ENCODE assay signal across 27 cellular contexts in the genomic region with DNA sequence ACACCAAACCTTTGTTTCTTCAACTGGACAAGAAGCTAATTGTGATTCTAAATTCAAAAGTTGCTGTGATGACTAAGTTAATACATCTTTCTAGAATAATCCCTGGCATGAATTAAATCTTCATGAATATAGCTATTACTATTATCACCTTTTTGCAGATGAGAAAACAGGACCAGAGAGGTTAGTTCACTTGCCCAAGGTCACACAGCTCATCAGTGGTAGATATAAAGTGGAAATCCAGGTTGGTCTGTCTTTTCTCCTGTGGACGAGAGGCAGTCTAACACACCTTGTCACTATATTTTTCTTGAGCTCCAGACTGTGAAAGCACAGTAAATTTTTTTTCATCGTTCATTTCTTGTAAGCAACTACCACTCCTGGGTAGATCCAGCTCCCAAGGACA.
A peak's percentile ranks its signal among the peaks of the same experiment; 100 is the strongest.
DNase-seq lines count a peak whose midpoint lies in the region; ATAC-seq, FAIRE-seq and TF ChIP-seq lines count a peak whose summit lies in the region.
"Had no signal": no experiment of that assay in that cellular context is flagged by ENCODE, and none has a peak within 500 bp of the region (broad histone marks: within the 10 kb centered on the region; RNA-seq: fewer than 3 reads in every experiment).

No MANE protein-coding gene starts in this region.

- TF ChIP-seq POLR2A in HepG2 (IDR thresholded peaks at IDR 0.05; ENCODE audit: insufficient read depth in 1 of 2, low read depth in 2 of 2, low read length in 2 of 2): no peak
- no peak for TF ChIP-seq POLR2A in right lobe of liver (IDR thresholded peaks at IDR 0.05)
- no peak for TF ChIP-seq POLR2A in IMR-90 (IDR thresholded peaks at IDR 0.05; ENCODE audit: low read depth, low read length)
- TF ChIP-seq POLR2A in K562 (conservative IDR thresholded peaks at IDR 0.05): no peak

- peaks cover 4 to 8% of the 10 kb centered on the region in 2 experiments for H3K79me1 ChIP-seq in IMR-90 (ENCODE audit: low read depth in 1 of 2, low read length in 2 of 2)

- H3K9ac ChIP-seq in HepG2 (ENCODE audit: insufficient read depth, low read depth, low read length) (no peak overlapping the region), IMR-90 (ENCODE audit: low read depth, low read length) (no peak overlapping the region), K562 (ENCODE audit: insufficient read depth in 1 of 2, low read depth in 2 of 2, low read length in 2 of 2) (no peak overlapping the region)
- H3K9ac ChIP-seq: BLaER1 had no signal

- CTCF ChIA-PET in HepG2 (lab: Yijun Ruan, JAX; ENCODE audit: low intra/inter-chr PET ratio, low total read pairs): no interaction called here
- CTCF ChIA-PET in IMR-90 (lab: Yijun Ruan, JAX): interaction anchor here (0.7 kb wide), 1 partner anchor 14 kb away, joined by 3 read pairs; no protein-coding TSS in a partner anchor
- CTCF ChIA-PET in K562 (lab: Yijun Ruan, JAX; ENCODE audit: low intra/inter-chr PET ratio): no interaction called here

- no peak overlapping the region for H2AK5ac ChIP-seq in IMR-90 (ENCODE audit: low read depth, low read length)

- intact Hi-C loops in HepG2 (cut with micrococcal nuclease; ENCODE audit: unreplicated experiment): no loop called here
- intact Hi-C loops in right lobe of liver (cut with DNase I): loop anchor here (10.0 kb wide), 1 partner anchor 321 kb away; no protein-coding TSS in a partner anchor
- intact Hi-C loops in IMR-90 (cut with micrococcal nuclease): no loop called here
- intact Hi-C loops in K562 (cut with micrococcal nuclease): no loop called here

- no peak overlapping the region for H2AK9ac ChIP-seq in IMR-90 (replicated peaks; ENCODE audit: low read depth, low read length, poor library complexity)

- POLR2A ChIA-PET in HepG2 (lab: Yijun Ruan, JAX): no interaction called here
- POLR2A ChIA-PET in IMR-90 (lab: Charles Lee; ENCODE audit: unreplicated experiment): no interaction called here
- POLR2A ChIA-PET in K562 (lab: Yijun Ruan, JAX): interaction anchor here (0.5 to 0.9 kb wide), 2 partner anchors 285 to 865 kb away, joined by 3 read pairs; no protein-coding TSS in a partner anchor

- TF ChIP-seq RAD21 in HepG2 (CRISPR knock-in tag; IDR thresholded peaks at IDR 0.05): no peak
- no peak for TF ChIP-seq RAD21 in IMR-90 (IDR thresholded peaks at IDR 0.05; ENCODE audit: low read length)
- no peak for TF ChIP-seq RAD21 in K562 (CRISPR knock-in tag; conservative IDR thresholded peaks at IDR 0.05 in 1 of 2, IDR thresholded peaks at IDR 0.05 in 1 of 2)

- H2AFZ ChIP-seq in HepG2 (ENCODE audit: low read length) (no peak overlapping the region), IMR-90 (replicated peaks; ENCODE audit: low read length, poor library complexity) (no peak overlapping the region), K562 (ENCODE audit: low read depth, low read length) (no peak overlapping the region)

- BruUV-seq in HepG2 (replicated peaks; lab: Mats Ljungman, UMichigan) (no TSS peak), IMR-90 (replicated peaks; lab: Mats Ljungman, UMichigan) (no TSS peak), K562 (replicated peaks; lab: Mats Ljungman, UMichigan) (no TSS peak)

- no peak for TF ChIP-seq EP300 in HepG2 (IDR thresholded peaks at IDR 0.05; ENCODE audit: low read depth in 2 of 2, low read length in 2 of 2)
- no peak for TF ChIP-seq EP300 in HepG2 (CRISPR knock-in tag; IDR thresholded peaks at IDR 0.05; ENCODE audit: borderline replicate concordance)
- TF ChIP-seq EP300 in K562 (IDR thresholded peaks at IDR 0.05; ENCODE audit: low read length): no peak

- H3K79me2 ChIP-seq in HepG2 (ENCODE audit: insufficient read depth, low read length) (no peaks in the 10 kb centered on the region), K562 (ENCODE audit: control insufficient read depth, insufficient read depth, low read length) (no peaks in the 10 kb centered on the region)

- peak overlapping the region; percentile 82; the same call in 2 of the 3 replicates for H2BK15ac ChIP-seq in IMR-90 (ENCODE audit: low read depth, low read length)

- H3K14ac ChIP-seq in IMR-90 (replicated peaks; ENCODE audit: low read depth, low read length): peak overlapping the region; percentile 84; the same call in 1 of the 2 replicates

- 3% methylated on average over 2 of the region's 2 CpGs for WGBS in HepG2 (ENCODE audit: low lambda C conversion rate)
- 19% methylated on average over 2 of the region's 2 CpGs for WGBS in right lobe of liver (ENCODE audit: insufficient coverage, low coverage, low lambda C conversion rate, missing lambda C conversion rate)
- WGBS in IMR-90 (ENCODE audit: extremely low coverage in 2 of 2, insufficient read length in 1 of 2), 2 experiments: 100% methylated on average over 1 of the region's 2 CpGs; no CpG with 5 or more reads in 1 of the 2 experiments
- WGBS in K562 (ENCODE audit: insufficient coverage, low coverage, missing lambda C conversion rate): 0% methylated on average over 2 of the region's 2 CpGs

- FAIRE-seq in HepG2 (lab: Jason Lieb, UNC) (no peak), K562 (lab: Jason Lieb, UNC) (no peak)
- FAIRE-seq: A204.1, G401.6, GM12891, GM19239 had no signal

- H4K20me1 ChIP-seq in HepG2 (ENCODE audit: insufficient read depth, low read length) (no peaks in the 10 kb centered on the region), IMR-90 (ENCODE audit: insufficient read depth, low read length) (no peaks in the 10 kb centered on the region), K562 (replicated peaks; ENCODE audit: control insufficient read depth, insufficient read depth, low read length) (no peaks in the 10 kb centered on the region)
- H4K20me1 ChIP-seq: BLaER1 had no signal

- H3K27me3 ChIP-seq in HepG2 (ENCODE audit: control insufficient read depth in 1 of 2, insufficient read depth in 2 of 2, low read length in 2 of 2) (no peaks in the 10 kb centered on the region), right lobe of liver (peaks cover 0 to 5% of the 10 kb centered on the region in 2 donors), IMR-90 (ENCODE audit: control insufficient read depth, insufficient read depth, low read length) (no peaks in the 10 kb centered on the region), K562 (ENCODE audit: control insufficient read depth in 2 of 2, insufficient read depth in 2 of 2, low read length in 2 of 2) (no peaks in the 10 kb centered on the region)
- H3K27me3 ChIP-seq: BE2C, BLaER1 had no signal

- H3K4me1 ChIP-seq in HepG2 (ENCODE audit: insufficient read depth, low read length): no peaks in the 10 kb centered on the region
- no peaks in the 10 kb centered on the region for H3K4me1 ChIP-seq in right lobe of liver
- H3K4me1 ChIP-seq in IMR-90 (ENCODE audit: control insufficient read depth, insufficient read depth, low read length): peaks cover 16% of the 10 kb centered on the region
- H3K4me1 ChIP-seq in K562 (replicated peaks in 1 of 2; ENCODE audit: control insufficient read depth in 2 of 2, insufficient read depth in 2 of 2, low read length in 2 of 2): no peaks in the 10 kb centered on the region
- H3K4me1 ChIP-seq: BE2C, BLaER1 had no signal

- ATAC-seq in HepG2 (no peak), right lobe of liver (no peak), IMR-90 (ENCODE audit: low read depth) (no peak), K562 (no peak)

- no peak overlapping the region for H3K27ac ChIP-seq in HepG2 (ENCODE audit: extremely low read length, insufficient read depth, low read length)
- H3K27ac ChIP-seq in right lobe of liver: no peak overlapping the region
- H3K27ac ChIP-seq in IMR-90 (ENCODE audit: insufficient read depth, low read length): no peak overlapping the region
- no peak overlapping the region for H3K27ac ChIP-seq in K562 (ENCODE audit: extremely low read depth, low read depth, low read length)
- H3K27ac ChIP-seq: BLaER1 had no signal

- H3K23ac ChIP-seq in IMR-90 (ENCODE audit: low read depth, low read length): no peak overlapping the region

- peak overlapping the region; percentile 52 for H2BK20ac ChIP-seq in IMR-90 (ENCODE audit: low read depth, low read length)

- no peak overlapping the region for H3K56ac ChIP-seq in IMR-90 (ENCODE audit: extremely low read depth, insufficient read depth, low read length)

- H3K9me3 ChIP-seq in HepG2 (ENCODE audit: low read length): no peaks in the 10 kb centered on the region
- no peaks in the 10 kb centered on the region for H3K9me3 ChIP-seq in right lobe of liver
- peaks cover 3% of the 10 kb centered on the region; the same call in 1 of the 2 replicates for H3K9me3 ChIP-seq in IMR-90 (ENCODE audit: control insufficient read depth, insufficient read depth, low read length)
- H3K9me3 ChIP-seq in K562 (replicated peaks; ENCODE audit: control insufficient read depth, insufficient read depth, low read depth, low read length): no peaks in the 10 kb centered on the region
- H3K9me3 ChIP-seq: BE2C, BLaER1 had no signal

- H2BK120ac ChIP-seq in IMR-90 (ENCODE audit: low read depth, low read length): peak overlapping the region; percentile 88; the same call in 1 of the 2 replicates

- peak overlapping the region; percentile 36 for H2BK5ac ChIP-seq in IMR-90 (ENCODE audit: low read depth, low read length, poor library complexity, severe bottlenecking)

- peak overlapping the region; percentile 86; the same call in 1 of the 2 replicates for H4K5ac ChIP-seq in IMR-90 (ENCODE audit: low read depth, low read length)

- peak overlapping the region; percentile 6; the same call in 1 of the 2 replicates for H3K4ac ChIP-seq in IMR-90 (ENCODE audit: low read depth, low read length)

- H4K8ac ChIP-seq in IMR-90 (ENCODE audit: low read depth in 2 of 2, low read length in 2 of 2): peak overlapping the region in 1 of 2 experiments; percentile 53; a peak in 1 of 4 replicates

- H4K91ac ChIP-seq in IMR-90 (ENCODE audit: insufficient read depth, low read depth, low read length): no peak overlapping the region; the same call in 1 of the 2 replicates

- DNase-seq in HepG2 (ENCODE audit: low spot score) (no peak), right lobe of liver (no peak), IMR-90 (no peak), K562 (ENCODE audit: extremely low read depth in 1 of 4, low spot score in 3 of 4) (no peak), SIG-M5 (lab: John Stamatoyannopoulos, UW) (no peak), G401 (ENCODE audit: low spot score) (no peak), OCI-M1 (lab: John Stamatoyannopoulos, UW) (no peak)
- DNase-seq: 8988T; ACHN; BE2C; C1 segment of cervical spinal cord; CD4-positive, alpha-beta memory T cell; CD4-positive, CD25-positive, alpha-beta regulatory T cell; CD8-positive, alpha-beta memory T cell; COR-L47; DMS 273 treated with DMSO at 0.1 percent for 48 hours; DMS153; DMS53; DMS79; DND-41; EL; GF-D8 had no signal

- peaks cover 7% of the 10 kb centered on the region for H3K9me1 ChIP-seq in IMR-90 (ENCODE audit: insufficient read depth, low read length)
- no peaks in the 10 kb centered on the region for H3K9me1 ChIP-seq in K562 (ENCODE audit: control insufficient read depth, insufficient read depth, low read length)

- dilution Hi-C loops in IMR-90 (cut with HindIII; ENCODE audit: low sequenced_read_pairs, unreplicated experiment): no loop called here

- peak overlapping the region; percentile 96; the same call in 1 of the 2 replicates for H3K18ac ChIP-seq in IMR-90 (ENCODE audit: low read depth, low read length)

- in situ Hi-C loops in HepG2 (cut with HindIII; ENCODE audit: extremely low pct_ligation_motif_present, low pct_unique_long_range_greater_than_20kb) (loop anchor here (10.0 kb wide), 1 partner anchor 321 kb away; no protein-coding TSS in a partner anchor), IMR-90 (cut with MboI; ENCODE audit: low sequenced_read_pairs) (no loop called here), K562 (cut with MboI) (no loop called here), G401 (cut with HindIII; ENCODE audit: low sequenced_read_pairs) (no loop called here)

- no peak overlapping the region for H3K4me2 ChIP-seq in HepG2 (ENCODE audit: low read depth, low read length)
- no peak overlapping the region for H3K4me2 ChIP-seq in IMR-90 (ENCODE audit: low read depth, low read length)
- H3K4me2 ChIP-seq in K562 (ENCODE audit: insufficient read depth, low read length): no peak overlapping the region
- H3K4me2 ChIP-seq: BLaER1 had no signal

- H3K4me3 ChIP-seq in HepG2 (replicated peaks in 1 of 3; ENCODE audit: insufficient read depth in 1 of 3, low read depth in 2 of 3, low read length in 3 of 3): no peak overlapping the region
- no peak overlapping the region for H3K4me3 ChIP-seq in right lobe of liver
- H3K4me3 ChIP-seq in IMR-90 (ENCODE audit: insufficient read depth, low read depth, low read length): no peak overlapping the region
- no peak overlapping the region for H3K4me3 ChIP-seq in K562
- H3K4me3 ChIP-seq: BLaER1 had no signal

- H3K36me3 ChIP-seq in HepG2 (replicated peaks in 1 of 2; ENCODE audit: control insufficient read depth in 1 of 2, insufficient read depth in 2 of 2, low read length in 2 of 2) (no peaks in the 10 kb centered on the region), right lobe of liver (no peaks in the 10 kb centered on the region), IMR-90 (ENCODE audit: control insufficient read depth, insufficient read depth, low read length) (no peaks in the 10 kb centered on the region), K562 (ENCODE audit: control insufficient read depth, insufficient read depth, low read length) (no peaks in the 10 kb centered on the region)
- H3K36me3 ChIP-seq: BE2C, BLaER1 had no signal

- TF ChIP-seq CTCF in HepG2 (CRISPR knock-in tag; IDR thresholded peaks at IDR 0.05) (no peak), right lobe of liver (IDR thresholded peaks at IDR 0.05) (no peak), IMR-90 (conservative IDR thresholded peaks at IDR 0.05; ENCODE audit: low read depth, low read length) (no peak), K562 (IDR thresholded peaks at IDR 0.05 in 2 of 3, conservative IDR thresholded peaks at IDR 0.05 in 1 of 3; ENCODE audit: insufficient read depth in 2 of 3, low read depth in 1 of 3, low read length in 3 of 3) (no peak)

Comparison
In these comparisons a context has a peak if more than half of its experiments do, and no peak if none do; other contexts are left out.
1. intact Hi-C loops: an anchor here in right lobe of liver (10.0 kb wide); none called in HepG2, IMR-90 and K562.
2. Of the 241 proteins assayed by ChIP-seq in both HepG2 and K562: peak only in HepG2: none; only in K562: ZFP36; in both: none; in neither: 240.